ENCODE assay signal across 8 cellular contexts in genomic region chr2:221572180-221572820, GRCh38. TPM values are rescaled to one million over a fixed set of nuclear protein-coding genes. Genes with fewer than 3 reads are reported as not detected.
A peak's percentile ranks its signal among the peaks of the same experiment; 100 is the strongest.
DNase-seq lines count a peak whose midpoint lies in the region; TF ChIP-seq lines count a peak whose summit lies in the region.

TSS of gene EPHA4 (minus strand) at chr2:221572304. CDS start at chr2:221572248, 56 bp downstream.

- DNase-seq in GM04504 (ENCODE audit: low read depth) = peak; percentile 79
- DNase-seq in HEK293T (ENCODE audit: extremely low spot score) = peak; percentile 91
- peak; percentile 79 for DNase-seq in NCI-H1092 treated with DMSO at 0.1 percent for 48 hours (lab: John Stamatoyannopoulos, UW)
- peak; percentile 75 to 86 (median 84) for DNase-seq in T-helper 2 cell
- DNase-seq in anterior cingulate cortex (lab: John Stamatoyannopoulos, UW) = peak in 57 of 58 donors; percentile 21 to 93 (median 78)
- DNase-seq in left ventricle myocardium inferior = peak; percentile 89
- DNase-seq in progenitor cell of endocrine pancreas (ENCODE audit: low spot score, unreplicated experiment) = peak; percentile 89
- DNase-seq in type B pancreatic cell (ENCODE audit: extremely low spot score, unreplicated experiment) = peak; percentile 91

- peaks cover 61% of the 10 kb centered on the region for H3K4me1 ChIP-seq in left ventricle myocardium inferior

- H3K9me3 ChIP-seq in left ventricle myocardium inferior (replicated peaks) = no peaks in the 10 kb centered on the region

- peaks cover 17% of the 10 kb centered on the region for H3K27me3 Mint-ChIP-seq in progenitor cell of endocrine pancreas
- peaks cover 46% of the 10 kb centered on the region for H3K27me3 Mint-ChIP-seq in type B pancreatic cell

- H3K4me3 ChIP-seq in left ventricle myocardium inferior = peak within 1 kb of the TSS; percentile 89

- TF ChIP-seq CTCF in left ventricle myocardium inferior (IDR thresholded peaks at IDR 0.05; ENCODE audit: borderline replicate concordance) = peak; percentile 55
- TF ChIP-seq CTCF in progenitor cell of endocrine pancreas (IDR thresholded peaks at IDR 0.05; ENCODE audit: unreplicated experiment) = peak; percentile 26
- TF ChIP-seq CTCF in type B pancreatic cell (conservative IDR thresholded peaks at IDR 0.05) = peak; percentile 40

- intact Hi-C loops in left ventricle myocardium inferior (cut with micrococcal nuclease) = loop anchor here (10.0 kb wide), 1 partner anchor 467 kb away; no protein-coding TSS in a partner anchor

- H3K27ac ChIP-seq in left ventricle myocardium inferior (replicated peaks) = peak within 1 kb of the TSS; percentile 93

- no peaks in the 10 kb centered on the region for H3K9me3 Mint-ChIP-seq in progenitor cell of endocrine pancreas (ENCODE audit: low read depth)
- no peaks in the 10 kb centered on the region for H3K9me3 Mint-ChIP-seq in type B pancreatic cell

- H3K4me1 Mint-ChIP-seq in progenitor cell of endocrine pancreas (ENCODE audit: low read depth) = peaks cover 36% of the 10 kb centered on the region
- H3K4me1 Mint-ChIP-seq in type B pancreatic cell (ENCODE audit: unreplicated experiment) = peaks cover 28% of the 10 kb centered on the region

- H3K36me3 ChIP-seq in left ventricle myocardium inferior = no peaks in the 10 kb centered on the region

- H3K27ac Mint-ChIP-seq in progenitor cell of endocrine pancreas (peak within 1 kb of the TSS; percentile 96), type B pancreatic cell (peak within 1 kb of the TSS; percentile 94)

- CTCF ChIA-PET in HEK293T (lab: Yijun Ruan, JAX) = interaction anchor here (0.6 kb wide), 1 partner anchor 503 kb away, joined by 3 read pairs; no protein-coding TSS in a partner anchor

- no peaks in the 10 kb centered on the region for H3K36me3 Mint-ChIP-seq in progenitor cell of endocrine pancreas (ENCODE audit: insufficient read depth)
- H3K36me3 Mint-ChIP-seq in type B pancreatic cell = peaks cover 3% of the 10 kb centered on the region

- H3K4me3 Mint-ChIP-seq in progenitor cell of endocrine pancreas (ENCODE audit: low read depth) (peak within 1 kb of the TSS; percentile 98), type B pancreatic cell (peak within 1 kb of the TSS; percentile 100)

- H3K27me3 ChIP-seq in left ventricle myocardium inferior (ENCODE audit: low read depth) = peaks cover 44% of the 10 kb centered on the region

- POLR2A ChIA-PET in HEK293T (lab: Yijun Ruan, JAX) = interaction anchor here (1.3 kb wide), 1 partner anchor 96 kb away, joined by 4 read pairs; no protein-coding TSS in a partner anchor

TF ChIP-seq in HEK293T, 16 proteins besides CTCF, POLR2A, EP300 and RAD21:
- TF ChIP-seq FOXA1 (IDR thresholded peaks at IDR 0.05) = no peak
- TF ChIP-seq L3MBTL2 (conservative IDR thresholded peaks at IDR 0.05) = no peak; the same call in 1 of the 2 replicates
- peak; percentile 95 for TF ChIP-seq PKNOX1 (IDR thresholded peaks at IDR 0.05)
- no peak for TF ChIP-seq TARDBP (IDR thresholded peaks at IDR 0.05)

RNA-seq across cellular contexts. Expression of gene EPHA4, which starts in this region (rescaled TPM):
- total RNA-seq in left ventricle myocardium inferior (40.6 TPM), progenitor cell of endocrine pancreas (40.3 and 41.4 TPM in 2 replicates), type B pancreatic cell (ENCODE audit: low replicate concordance) (78.3 and 82.4 TPM in 2 replicates)

Comparison
In these comparisons a context has a peak if more than half of its experiments do, and no peak if none do; other contexts are left out.
1. Peak in every context shown above with its lines: DNase-seq, H3K4me3 ChIP-seq and H3K27ac ChIP-seq.